ENCODE assay signal across 8 cellular contexts in genomic region chr3:152268501-152269422, GRCh38. TPM values are rescaled to one million over a fixed set of nuclear protein-coding genes. Genes with fewer than 3 reads are reported as not detected.
DNase-seq lines count a peak whose midpoint lies in the region; ATAC-seq and TF ChIP-seq lines count a peak whose summit lies in the region.

Gene MBNL1, plus strand, starts transcription at chr3:152268929. Its CDS starts 31,265 bp downstream, at chr3:152300194.

- peak within 1 kb of the TSS; percentile 98 for H3K27ac ChIP-seq in 22Rv1
- peak within 1 kb of the TSS; percentile 47 for H3K27ac ChIP-seq in WERI-Rb-1
- H3K27ac ChIP-seq in skeletal muscle tissue (ENCODE audit: low read depth, low read length) = peak within 1 kb of the TSS; percentile 97

- H3K9ac ChIP-seq in skeletal muscle tissue (ENCODE audit: low read depth in 1 of 3, low read length in 3 of 3) = peak within 1 kb of the TSS; percentile 90 to 98 (median 90)

- peak within 1 kb of the TSS; percentile 67 for H3K4me3 ChIP-seq in WERI-Rb-1 (ENCODE audit: low read depth, low read length)
- H3K4me3 ChIP-seq in iPS-18c (ENCODE audit: insufficient read depth, low read depth, low read length) = peak within 1 kb of the TSS; percentile 76
- H3K4me3 ChIP-seq in skeletal muscle tissue (ENCODE audit: low read length in 3 of 3) = peak within 1 kb of the TSS; percentile 84 to 96 (median 86)

- no peaks in the 10 kb centered on the region for H3K9me3 ChIP-seq in WERI-Rb-1 (ENCODE audit: severe bottlenecking)
- no peaks in the 10 kb centered on the region for H3K9me3 ChIP-seq in iPS-18c (ENCODE audit: control insufficient read depth, insufficient read depth, low read length)
- no peaks in the 10 kb centered on the region for H3K9me3 ChIP-seq in skeletal muscle tissue (ENCODE audit: control insufficient read depth in 3 of 3, low read length in 3 of 3)

- H3K36me3 ChIP-seq in WERI-Rb-1 (no peaks in the 10 kb centered on the region), skeletal muscle tissue (ENCODE audit: control insufficient read depth in 3 of 3, insufficient read depth in 3 of 3, low read length in 3 of 3) (peaks cover 0 to 5% (median 0%) of the 10 kb centered on the region in 3 donors)

- DNase-seq in NCI-H2196 (lab: John Stamatoyannopoulos, UW; ENCODE audit: unreplicated experiment) (peak; percentile 83), WERI-Rb-1 (peak; percentile 47), T47D (ENCODE audit: low read depth in 1 of 2, low spot score in 1 of 2) (peak; percentile 45 to 82)

- in situ Hi-C loops in T47D (cut with HindIII; ENCODE audit: low pct_unique_long_range_greater_than_20kb, low sequenced_read_pairs) = no loop called here

- peaks cover 18 to 32% (median 18%) of the 10 kb centered on the region in 3 donors for H3K4me1 ChIP-seq in skeletal muscle tissue (ENCODE audit: control insufficient read depth in 3 of 3, insufficient read depth in 3 of 3, low read length in 3 of 3)

- H3K27me3 ChIP-seq in WERI-Rb-1 (ENCODE audit: insufficient read depth, low read depth, severe bottlenecking) (peaks cover 40% of the 10 kb centered on the region), skeletal muscle tissue (ENCODE audit: control insufficient read depth in 3 of 3, insufficient read depth in 3 of 3, low read length in 3 of 3) (no peaks in the 10 kb centered on the region)

- TF ChIP-seq CTCF in 22Rv1 (IDR thresholded peaks at IDR 0.05) (no peak), WERI-Rb-1 (IDR thresholded peaks at IDR 0.05; ENCODE audit: low read depth, low read length) (no peak)

- ATAC-seq in GM18867 (IDR thresholded peaks at IDR 0.05; ENCODE audit: unreplicated experiment) (peak; percentile 73), HG03097 (IDR thresholded peaks at IDR 0.05; ENCODE audit: low FRiP score, unreplicated experiment) (peak; percentile 47)

RNA-seq across cellular contexts. Expression of gene MBNL1, which starts in this region (rescaled TPM):
- total RNA-seq in skeletal muscle tissue = 76.7 TPM

Comparison
In these comparisons a context has a peak if more than half of its experiments do, and no peak if none do; other contexts are left out.
1. Peak in every context shown above with its lines: DNase-seq, ATAC-seq, H3K4me3 ChIP-seq and H3K27ac ChIP-seq.
2. H3K27ac ChIP-seq: peak in every context shown above with its lines; median percentile 98 in 22Rv1; 97 in skeletal muscle tissue; 47 in WERI-Rb-1.